Comparison of ENCODE assay signal across 1 cellular context in the genomic region with DNA sequence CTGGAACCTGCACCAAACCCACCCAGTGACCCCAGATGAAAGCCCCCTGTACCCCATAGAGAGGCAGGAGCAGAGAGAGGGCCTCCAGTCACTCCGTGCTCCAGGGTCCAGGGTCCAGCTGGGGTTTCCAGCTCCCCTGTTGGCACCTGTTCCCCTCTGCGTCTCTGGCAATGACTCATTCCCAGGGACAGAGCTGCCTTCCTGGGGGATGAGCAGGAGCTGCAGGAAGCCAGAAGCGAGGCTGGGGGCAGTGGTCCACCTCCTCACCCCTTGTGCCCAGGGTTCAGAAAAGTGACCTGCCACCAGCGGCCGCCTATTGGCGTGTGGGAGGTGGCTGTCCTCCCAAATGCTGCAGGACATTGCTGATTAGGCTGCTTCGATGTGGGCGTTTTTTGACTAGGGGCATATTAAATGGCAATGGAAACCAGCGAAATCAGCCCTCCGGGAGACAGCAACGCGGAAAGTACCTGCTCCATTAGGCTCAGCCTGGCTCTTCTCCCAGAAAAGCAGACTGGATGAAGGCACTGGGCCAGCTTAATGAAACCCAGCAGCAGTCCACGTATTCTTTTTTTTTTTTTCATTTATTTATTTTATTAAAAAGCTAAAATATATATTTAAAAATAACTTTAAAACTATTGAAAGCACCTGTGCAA.
TF ChIP-seq lines count a peak whose summit lies in the region.

No MANE protein-coding gene starts in this region.

TF ChIP-seq in SK-N-SH, 30 proteins besides CTCF, POLR2A, EP300 and RAD21 (continued from another document):
- TF ChIP-seq GABPA (IDR thresholded peaks at IDR 0.05; ENCODE audit: low read depth): no peak
- TF ChIP-seq FOSL2 (IDR thresholded peaks at IDR 0.05; ENCODE audit: borderline replicate concordance, low read depth): peak; percentile 85
TF ChIP-seq in SK-N-SH: peak in this region for 9.
